Comparison of ENCODE assay signal across 8 cellular contexts in genomic region chr11:58286249-58286648, GRCh38. TPM values are rescaled to one million over a fixed set of nuclear protein-coding genes. Genes with fewer than 3 reads are reported as not detected.
DNase-seq lines count a peak whose midpoint lies in the region; ATAC-seq, FAIRE-seq and TF ChIP-seq lines count a peak whose summit lies in the region.

No MANE protein-coding gene starts in this region.

- no peak for FAIRE-seq in small intestine (lab: Jason Lieb, UNC)

- POLR2A ChIA-PET in AG04450 (lab: Yijun Ruan, JAX), result no interaction called here

- no peaks in the 10 kb centered on the region for H3K4me1 ChIP-seq in small intestine (ENCODE audit: control insufficient read depth in 2 of 2, insufficient read depth in 1 of 2, low read depth in 1 of 2, low read length in 1 of 2)

- DNase-seq in AG04450 (ENCODE audit: low read depth, low spot score) (peak; percentile 16), OCI-M1 (lab: John Stamatoyannopoulos, UW) (peak; percentile 61), fibroblast of gingiva (ENCODE audit: low read depth) (peak; percentile 4), small intestine (peak; percentile 65), MG63 (no peak)

- H3K27me3 ChIP-seq in AG04450 (ENCODE audit: control insufficient read depth, insufficient read depth, low read length) (no peaks in the 10 kb centered on the region), small intestine (ENCODE audit: control insufficient read depth in 2 of 2, insufficient read depth in 2 of 2, low read length in 2 of 2) (no peaks in the 10 kb centered on the region), MG63 (no peaks in the 10 kb centered on the region)

- H3K9me3 ChIP-seq in AG04450 (ENCODE audit: control insufficient read depth, insufficient read depth, low read length) (no peaks in the 10 kb centered on the region), small intestine (ENCODE audit: control insufficient read depth, low read depth) (no peaks in the 10 kb centered on the region), MG63 (no peaks in the 10 kb centered on the region)

- CTCF ChIA-PET in AG04450 (lab: Charles Lee), result interaction anchor here (0.5 to 2.2 kb wide), 29 partner anchors 9 to 839 kb away, joined by 3 to 25 read pairs (median 4); partner anchors contain the start of genes BTBD18, OR10W1 and OR9I1

- peak; percentile 86 for TF ChIP-seq CTCF in AG04450 (IDR thresholded peaks at IDR 0.05; ENCODE audit: low read depth, low read length)
- TF ChIP-seq CTCF in GM12875 (IDR thresholded peaks at IDR 0.05; ENCODE audit: borderline replicate concordance, insufficient read depth, low read depth, low read length), result peak; percentile 61

- H3K36me3 ChIP-seq in small intestine (ENCODE audit: control insufficient read depth in 2 of 2, insufficient read depth in 2 of 2, low read length in 2 of 2) (no peaks in the 10 kb centered on the region), MG63 (no peaks in the 10 kb centered on the region)

- H3K27ac ChIP-seq in AG04450 (ENCODE audit: low read depth, low read length) (no peak overlapping the region), small intestine (ENCODE audit: low read depth in 1 of 2, low read length in 1 of 2) (no peak overlapping the region)

- WGBS in small intestine, 3 donors, result 12 to 28% (median 21%) methylated on average over 1 of the region's 1 CpG

- ATAC-seq in HG02938 (IDR thresholded peaks at IDR 0.05; ENCODE audit: unreplicated experiment), result peak; percentile 81
- ATAC-seq in HG03196 (IDR thresholded peaks at IDR 0.05; ENCODE audit: unreplicated experiment), result no peak

- H3K4me3 ChIP-seq in AG04450 (ENCODE audit: low read depth, low read length) (no peak overlapping the region), GM12875 (ENCODE audit: low read depth, low read length) (no peak overlapping the region), small intestine (ENCODE audit: low read depth in 1 of 2, low read length in 2 of 2) (no peak overlapping the region), MG63 (no peak overlapping the region)

RNA-seq across cellular contexts. Expression of gene OR10W1, which starts 18.2 kb away (rescaled TPM):
- polyA plus RNA-seq in AG04450 (2011; rRNA removed) (not detected in 2 replicates), small intestine (not detected)
- 0.22 TPM in 1 of 2 replicates, not detected in the other for polyA minus RNA-seq in AG04450 (2011; rRNA and poly(A)+ RNA removed)
- not detected in 2 replicates for total RNA-seq in MG63 (2014; rRNA removed; shearing (Covaris generic); ENCODE audit: low replicate concordance)

RNA-seq across cellular contexts. Expression of gene OR10Q1, which starts 57.5 kb away (rescaled TPM):
- 0.12 and 0.17 TPM in 2 replicates for polyA plus RNA-seq in AG04450 (2011; rRNA removed)
- polyA minus RNA-seq in AG04450 (2011; rRNA and poly(A)+ RNA removed), result 0.28 TPM in 1 of 2 replicates, not detected in the other
- polyA plus RNA-seq in small intestine, result under 1 TPM in 1 of 3 donors, not detected in 2; 0.04 TPM
- total RNA-seq in MG63 (2014; rRNA removed; shearing (Covaris generic); ENCODE audit: low replicate concordance), result not detected in 2 replicates
